In genomic region chr2:27885246-27885645, GRCh38 we compare ENCODE assay signal across 2 cellular contexts.
TF ChIP-seq lines count a peak whose summit lies in the region.

No MANE protein-coding gene starts in this region.

TF ChIP-seq in SK-N-SH, 30 proteins besides CTCF, POLR2A, EP300 and RAD21 (continued from another document):
- TF ChIP-seq CHD2 (IDR thresholded peaks at IDR 0.05; ENCODE audit: low read length, partially characterized antibody): no peak
- TF ChIP-seq SIN3A (IDR thresholded peaks at IDR 0.05; ENCODE audit: borderline replicate concordance, low read depth, low read length): no peak
- TF ChIP-seq USF2 (IDR thresholded peaks at IDR 0.05; ENCODE audit: borderline replicate concordance, low read depth, low read length): no peak
- no peak for TF ChIP-seq TAF1 (IDR thresholded peaks at IDR 0.05; ENCODE audit: borderline replicate concordance, low read depth, low read length)
- TF ChIP-seq PBX3 (IDR thresholded peaks at IDR 0.05): no peak
- no peak for TF ChIP-seq TEAD4 (IDR thresholded peaks at IDR 0.05; ENCODE audit: borderline replicate concordance, insufficient read depth)
- TF ChIP-seq JUND (IDR thresholded peaks at IDR 0.05): no peak
- TF ChIP-seq IRF3 (IDR thresholded peaks at IDR 0.05; ENCODE audit: low read depth, low read length): no peak
- TF ChIP-seq SMC3 (IDR thresholded peaks at IDR 0.05; ENCODE audit: low read depth, low read length): no peak
- no peak for TF ChIP-seq FOXM1 (IDR thresholded peaks at IDR 0.05; ENCODE audit: low read depth)
- no peak for TF ChIP-seq RFX5 (IDR thresholded peaks at IDR 0.05; ENCODE audit: low read length)
- no peak for TF ChIP-seq EZH2phosphoT487 (IDR thresholded peaks at IDR 0.05; ENCODE audit: borderline replicate concordance, low read depth)
- TF ChIP-seq, protein P1, sequence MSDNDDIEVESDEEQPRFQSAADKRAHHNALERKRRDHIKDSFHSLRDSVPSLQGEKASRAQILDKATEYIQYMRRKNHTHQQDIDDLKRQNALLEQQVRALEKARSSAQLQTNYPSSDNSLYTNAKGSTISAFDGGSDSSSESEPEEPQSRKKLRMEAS (IDR thresholded peaks at IDR 0.05; ENCODE audit: low read depth): no peak
- no peak for TF ChIP-seq GATA2 (CRISPR knock-in tag; IDR thresholded peaks at IDR 0.05)
- TF ChIP-seq ZBTB33 (IDR thresholded peaks at IDR 0.05; ENCODE audit: borderline replicate concordance, low read depth): no peak
- no peak for TF ChIP-seq USF1 (IDR thresholded peaks at IDR 0.05; ENCODE audit: borderline replicate concordance, low read depth)
- no peak for TF ChIP-seq RXRA (IDR thresholded peaks at IDR 0.05; ENCODE audit: borderline replicate concordance, low read depth)

TF ChIP-seq in SK-N-SH treated with all-trans-retinoic acid at 6 μM for 48 hours, 23 proteins besides CTCF, POLR2A, EP300 and RAD21 (continued from another document):
- TF ChIP-seq TSHZ2 (CRISPR knock-in tag; IDR thresholded peaks at IDR 0.05): no peak
- TF ChIP-seq OSR1 (CRISPR knock-in tag; IDR thresholded peaks at IDR 0.05): no peak
- no peak for TF ChIP-seq PATZ1 (CRISPR knock-in tag; IDR thresholded peaks at IDR 0.05; ENCODE audit: borderline replicate concordance)
- TF ChIP-seq CREB5 (CRISPR knock-in tag; IDR thresholded peaks at IDR 0.05; ENCODE audit: low read depth): no peak
- no peak for TF ChIP-seq ZNF70 (CRISPR knock-in tag; IDR thresholded peaks at IDR 0.05)
- no peak for TF ChIP-seq SNAI2 (CRISPR knock-in tag; IDR thresholded peaks at IDR 0.05)
- no peak for TF ChIP-seq ZNF8 (CRISPR knock-in tag; IDR thresholded peaks at IDR 0.05)
- no peak for TF ChIP-seq PPARA (CRISPR knock-in tag; IDR thresholded peaks at IDR 0.05; ENCODE audit: borderline replicate concordance)
- TF ChIP-seq TOX (CRISPR knock-in tag; IDR thresholded peaks at IDR 0.05; ENCODE audit: borderline replicate concordance): no peak
- TF ChIP-seq ZFP30 (CRISPR knock-in tag; IDR thresholded peaks at IDR 0.05): no peak
- no peak for TF ChIP-seq ZC3H10 (CRISPR knock-in tag; IDR thresholded peaks at IDR 0.05)
